ENCODE assay signal across 1 cellular context in the genomic region with DNA sequence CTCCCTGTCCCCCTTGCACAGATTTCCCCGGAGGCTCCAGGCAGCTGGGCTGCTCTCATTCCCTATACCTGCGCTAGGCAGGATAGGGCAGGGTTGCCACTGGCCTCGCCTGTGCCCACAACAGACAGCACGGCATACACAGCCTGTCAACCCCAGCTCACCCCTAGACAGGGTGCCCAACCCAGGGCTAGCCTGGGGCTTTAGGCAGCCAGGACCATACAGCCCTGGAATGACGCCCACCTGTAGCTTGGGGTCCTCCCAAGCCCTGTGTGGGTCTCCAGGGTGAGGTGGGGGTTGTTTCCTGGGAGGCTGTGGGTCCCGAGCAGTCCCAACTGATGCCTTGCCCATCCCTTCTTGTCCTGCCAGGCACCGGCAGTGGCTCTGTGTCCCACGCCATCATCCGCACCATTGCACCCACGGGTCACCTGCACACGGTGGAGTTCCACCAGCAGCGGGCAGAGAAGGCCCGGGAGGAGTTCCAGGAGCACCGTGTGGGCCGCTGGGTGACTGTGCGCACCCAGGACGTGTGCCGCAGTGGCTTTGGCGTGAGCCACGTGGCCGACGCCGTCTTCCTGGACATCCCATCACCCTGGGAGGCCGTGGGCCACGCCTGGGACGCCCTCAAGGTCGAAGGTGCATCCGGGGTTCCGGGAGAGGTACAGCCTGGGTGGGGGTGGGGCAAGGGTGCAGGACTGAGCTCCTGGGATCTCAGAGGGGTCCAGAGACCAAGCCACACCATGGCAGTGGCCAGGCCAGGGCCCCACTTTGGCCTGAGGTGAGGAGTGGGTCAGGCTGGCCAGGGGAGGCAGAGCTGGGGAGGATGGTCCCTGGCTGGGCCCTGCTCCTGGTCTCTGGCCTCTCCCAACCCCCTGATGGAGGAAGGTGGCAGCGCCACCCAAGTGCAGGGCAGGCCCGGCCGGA.
TF ChIP-seq lines count a peak whose summit lies in the region.

No MANE protein-coding gene starts in this region.

TF ChIP-seq in HepG2, 621 proteins besides CTCF, POLR2A, EP300 and RAD21:
- no peak for TF ChIP-seq ELF3 (CRISPR knock-in tag; IDR thresholded peaks at IDR 0.05)
- no peak for TF ChIP-seq MTA1 (CRISPR knock-in tag; IDR thresholded peaks at IDR 0.05; ENCODE audit: borderline replicate concordance)
- TF ChIP-seq, protein P1, sequence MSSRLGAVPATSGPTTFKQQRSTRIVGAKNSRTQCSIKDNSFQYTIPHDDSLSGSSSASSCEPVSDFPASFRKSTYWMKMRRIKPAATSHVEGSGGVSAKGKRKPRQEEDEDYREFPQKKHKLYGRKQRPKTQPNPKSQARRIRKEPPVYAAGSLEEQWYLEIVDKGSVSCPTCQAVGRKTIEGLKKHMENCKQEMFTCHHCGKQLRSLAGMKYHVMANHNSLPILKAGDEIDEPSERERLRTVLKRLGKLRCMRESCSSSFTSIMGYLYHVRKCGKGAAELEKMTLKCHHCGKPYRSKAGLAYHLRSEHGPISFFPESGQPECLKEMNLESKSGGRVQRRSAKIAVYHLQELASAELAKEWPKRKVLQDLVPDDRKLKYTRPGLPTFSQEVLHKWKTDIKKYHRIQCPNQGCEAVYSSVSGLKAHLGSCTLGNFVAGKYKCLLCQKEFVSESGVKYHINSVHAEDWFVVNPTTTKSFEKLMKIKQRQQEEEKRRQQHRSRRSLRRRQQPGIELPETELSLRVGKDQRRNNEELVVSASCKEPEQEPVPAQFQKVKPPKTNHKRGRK (CRISPR knock-in tag; IDR thresholded peaks at IDR 0.05), result no peak
- peak; percentile 9; the same call in 1 of the 2 replicates for TF ChIP-seq RBFOX2 (IDR thresholded peaks at IDR 0.05; ENCODE audit: low read depth, low read length)
- TF ChIP-seq ZSCAN30 (CRISPR knock-in tag; IDR thresholded peaks at IDR 0.05), result no peak
- TF ChIP-seq HHEX (CRISPR knock-in tag; IDR thresholded peaks at IDR 0.05), result no peak
- no peak for TF ChIP-seq SNAI1 (CRISPR knock-in tag; IDR thresholded peaks at IDR 0.05; ENCODE audit: borderline replicate concordance)
- no peak for TF ChIP-seq ZNF263 (CRISPR knock-in tag; IDR thresholded peaks at IDR 0.05)
